Comparison of ENCODE assay signal across 18 cellular contexts in genomic region chr5:111945535-111945934, GRCh38.
DNase-seq lines count a peak whose midpoint lies in the region; ATAC-seq and TF ChIP-seq lines count a peak whose summit lies in the region.
"Had no signal": no experiment of that assay in that cellular context is flagged by ENCODE, and none has a peak within 500 bp of the region (broad histone marks: within the 10 kb centered on the region; RNA-seq: fewer than 3 reads in every experiment).

No MANE protein-coding gene starts in this region.

- DNase-seq in EH (ENCODE audit: low read depth) (peak; percentile 75), amniotic epithelial cell (ENCODE audit: low read depth) (peak; percentile 79), fibroblast of gingiva (ENCODE audit: low read depth) (peak; percentile 19), osteocyte (ENCODE audit: extremely low spot score, unreplicated experiment) (no peak), NCI-H748 (lab: John Stamatoyannopoulos, UW; ENCODE audit: unreplicated experiment) (no peak), NCI-H2029 (lab: John Stamatoyannopoulos, UW) (no peak)
- DNase-seq in effector memory CD8-positive, alpha-beta T cell = no peak
- DNase-seq: C1 segment of cervical spinal cord; CD8-positive, alpha-beta memory T cell; H9; NCI-H1048; NCI-H1436; NCI-H1930; NCI-H2171; NCI-H526 treated with DMSO at 0.1 percent for 48 hours; SJCRH30 had no signal

- peaks cover 78% of the 10 kb centered on the region for H3K4me1 Mint-ChIP-seq in osteocyte (ENCODE audit: unreplicated experiment)
- H3K4me1 Mint-ChIP-seq in effector memory CD8-positive, alpha-beta T cell (ENCODE audit: low read depth in 2 of 2) = no peaks in the 10 kb centered on the region
- H3K4me1 Mint-ChIP-seq: CD8-positive, alpha-beta memory T cell had no signal

- H3K27me3 Mint-ChIP-seq in osteocyte (ENCODE audit: unreplicated experiment) = no peaks in the 10 kb centered on the region
- no peaks in the 10 kb centered on the region for H3K27me3 Mint-ChIP-seq in effector memory CD8-positive, alpha-beta T cell

- peaks cover 6% of the 10 kb centered on the region for H3K36me3 Mint-ChIP-seq in osteocyte (ENCODE audit: unreplicated experiment)
- H3K36me3 Mint-ChIP-seq in effector memory CD8-positive, alpha-beta T cell (ENCODE audit: insufficient read depth) = no peaks in the 10 kb centered on the region
- H3K36me3 Mint-ChIP-seq: CD8-positive, alpha-beta memory T cell had no signal

- H3K9me3 Mint-ChIP-seq in osteocyte (ENCODE audit: unreplicated experiment) = no peaks in the 10 kb centered on the region
- peaks cover 0 to 1% of the 10 kb centered on the region in 2 donors for H3K9me3 Mint-ChIP-seq in effector memory CD8-positive, alpha-beta T cell
- H3K9me3 Mint-ChIP-seq: H9 had no signal

- no peak for TF ChIP-seq CTCF in osteocyte (IDR thresholded peaks at IDR 0.05)

- ATAC-seq in effector memory CD8-positive, alpha-beta T cell (replicated peaks) = no peak
- no peak for ATAC-seq in GM21723 (IDR thresholded peaks at IDR 0.05; ENCODE audit: unreplicated experiment)
- ATAC-seq: Panc1 had no signal

- H3K27ac Mint-ChIP-seq in osteocyte (ENCODE audit: unreplicated experiment) = peak overlapping the region; percentile 91
- H3K27ac Mint-ChIP-seq in effector memory CD8-positive, alpha-beta T cell = no peak overlapping the region
- H3K27ac Mint-ChIP-seq: CD8-positive, alpha-beta memory T cell; H9 had no signal

- peak overlapping the region; percentile 18 for H3K4me3 Mint-ChIP-seq in osteocyte (ENCODE audit: unreplicated experiment)
- no peak overlapping the region for H3K4me3 Mint-ChIP-seq in effector memory CD8-positive, alpha-beta T cell
- H3K4me3 Mint-ChIP-seq: CD8-positive, alpha-beta memory T cell; H9 had no signal

Comparison
In these comparisons a context has a peak if more than half of its experiments do, and no peak if none do; other contexts are left out.
1. DNase-seq: peak in EH (single experiment), amniotic epithelial cell (single experiment) and fibroblast of gingiva (single experiment); none in osteocyte (single experiment), NCI-H748 (single experiment), effector memory CD8-positive, alpha-beta T cell (0 of 3) and NCI-H2029 (single experiment).